In the genomic region with DNA sequence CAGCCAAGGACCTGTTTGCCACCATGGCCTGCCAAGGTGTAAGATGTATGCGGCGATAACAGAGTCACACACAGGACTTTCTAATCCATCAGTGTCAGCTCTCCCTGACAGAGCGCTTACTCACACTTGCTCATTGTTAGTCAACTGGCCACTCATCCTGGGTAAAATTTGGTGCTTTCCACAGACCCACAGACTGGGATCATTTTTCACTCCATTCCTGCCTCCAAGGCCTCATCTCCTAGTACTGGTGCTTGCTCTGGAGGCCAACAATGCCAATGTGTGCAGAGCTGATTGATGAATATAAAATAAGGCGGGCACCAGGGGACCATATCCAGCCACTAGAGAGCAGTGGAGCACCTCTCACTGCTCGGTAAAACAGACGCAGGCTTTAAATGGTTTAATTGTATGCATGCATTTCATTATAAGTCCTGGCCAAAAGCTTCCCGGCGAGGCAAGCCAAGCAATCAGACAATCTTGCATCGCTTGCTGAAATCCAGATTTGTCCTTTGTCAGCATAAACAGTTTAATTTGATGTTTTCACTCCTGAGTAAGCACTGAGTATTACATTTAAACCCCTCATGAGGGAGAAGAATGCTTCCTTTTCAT, we compare ENCODE assay signal across 9 cellular contexts. TPM values are rescaled to one million over a fixed set of nuclear protein-coding genes. Genes with fewer than 3 reads are reported as not detected.
DNase-seq lines count a peak whose midpoint lies in the region; ATAC-seq and TF ChIP-seq lines count a peak whose summit lies in the region.
"Had no signal": no experiment of that assay in that cellular context is flagged by ENCODE, and none has a peak within 500 bp of the region (broad histone marks: within the 10 kb centered on the region; RNA-seq: fewer than 3 reads in every experiment).

No MANE protein-coding gene starts in this region.

- TF ChIP-seq CTCF in chondrocyte (IDR thresholded peaks at IDR 0.05) = peak; percentile 74
- peak; percentile 64 for TF ChIP-seq CTCF in neural progenitor cell (IDR thresholded peaks at IDR 0.05)

- peaks cover 44% of the 10 kb centered on the region for H3K4me1 ChIP-seq in neural progenitor cell

- H3K4me3 Mint-ChIP-seq in chondrocyte (ENCODE audit: unreplicated experiment) (no peak overlapping the region), neural progenitor cell (peak overlapping the region; percentile 49)

- H3K27ac Mint-ChIP-seq in chondrocyte (ENCODE audit: unreplicated experiment) (peak overlapping the region; percentile 77), neural progenitor cell (no peak overlapping the region)

- no peak overlapping the region for H3K9ac ChIP-seq in neural progenitor cell

- peaks cover 99% of the 10 kb centered on the region for H3K79me2 ChIP-seq in neural progenitor cell (ENCODE audit: low read depth)

- no peaks in the 10 kb centered on the region for H3K9me3 Mint-ChIP-seq in chondrocyte (ENCODE audit: low read depth)
- H3K9me3 Mint-ChIP-seq in neural progenitor cell = no peaks in the 10 kb centered on the region

- DNase-seq in SIG-M5 treated with dmso at 0.1 percent for 504 hours (lab: John Stamatoyannopoulos, UW; ENCODE audit: unreplicated experiment) (peak; percentile 59), SIG-M5 (lab: John Stamatoyannopoulos, UW) (no peak), NCI-H510A (lab: John Stamatoyannopoulos, UW) (peak; percentile 52), chondrocyte (ENCODE audit: low spot score) (no peak), neural progenitor cell (ENCODE audit: low spot score) (peak; percentile 74), left colon (no peak)
- no peak for DNase-seq in stimulated activated naive CD4-positive, alpha-beta T cell treated with Interleukin-2 at 50 U/mL for 16 hours (lab: John Stamatoyannopoulos, UW)
- DNase-seq: DND-41 had no signal

- H3F3A ChIP-seq in neural progenitor cell (ENCODE audit: low read depth) = peaks cover 25% of the 10 kb centered on the region

- H3K27me3 ChIP-seq in neural progenitor cell = no peaks in the 10 kb centered on the region

- peaks cover 2% of the 10 kb centered on the region for H3K36me3 Mint-ChIP-seq in chondrocyte (ENCODE audit: low read depth)
- peaks cover 2% of the 10 kb centered on the region for H3K36me3 Mint-ChIP-seq in neural progenitor cell

- H3K4me3 ChIP-seq in neural progenitor cell = no peak overlapping the region

- peaks cover 35% of the 10 kb centered on the region for H3K4me1 Mint-ChIP-seq in chondrocyte (ENCODE audit: low read depth)
- peaks cover 44% of the 10 kb centered on the region for H3K4me1 Mint-ChIP-seq in neural progenitor cell

- peak overlapping the region; percentile 19 for H3K4me2 ChIP-seq in neural progenitor cell

- H3K27ac ChIP-seq in neural progenitor cell = no peak overlapping the region

- ATAC-seq in GM21526 (IDR thresholded peaks at IDR 0.05; ENCODE audit: low FRiP score, unreplicated experiment) = no peak
- no peak for ATAC-seq in left colon

- peaks cover 61% of the 10 kb centered on the region for H4K20me1 ChIP-seq in neural progenitor cell (ENCODE audit: low read depth)

- H3K36me3 ChIP-seq in neural progenitor cell = no peaks in the 10 kb centered on the region

- H3K9me3 ChIP-seq in neural progenitor cell (ENCODE audit: low read depth) = no peaks in the 10 kb centered on the region

- H2AFZ ChIP-seq in neural progenitor cell (replicated peaks) = no peak overlapping the region

- H3K27me3 Mint-ChIP-seq in chondrocyte (ENCODE audit: low read depth) (no peaks in the 10 kb centered on the region), neural progenitor cell (ENCODE audit: insufficient read depth, low read depth) (peaks cover 3% of the 10 kb centered on the region)

- intact Hi-C loops in left colon (cut with DNase I, micrococcal nuclease) = no loop called here

RNA-seq across cellular contexts. Expression of a gene that starts 22.3 kb away (rescaled TPM):
- 105 to 132 TPM (median 108 TPM) in 3 replicates for total RNA-seq in chondrocyte
- 249 and 270 TPM in 2 replicates for total RNA-seq in neural progenitor cell (ENCODE audit: low replicate concordance)
- total RNA-seq in left colon = 100 to 1,000 TPM in 1 of 2 donors, 10 to 100 TPM in 1; 88.0 to 102 TPM

RNA-seq across cellular contexts. Expression of a gene that starts 57.3 kb away (rescaled TPM):
- total RNA-seq in chondrocyte (not detected in 3 replicates), neural progenitor cell (ENCODE audit: low replicate concordance) (0.13 and 0.43 TPM in 2 replicates), left colon (not detected)

Comparison
In these comparisons a context has a peak if more than half of its experiments do, and no peak if none do; other contexts are left out.
1. DNase-seq: peak in SIG-M5 treated with dmso at 0.1 percent for 504 hours (single experiment), NCI-H510A (single experiment) and neural progenitor cell (single experiment); none in SIG-M5 (single experiment), chondrocyte (single experiment), stimulated activated naive CD4-positive, alpha-beta T cell treated with Interleukin-2 at 50 U/mL for 16 hours (single experiment) and left colon (0 of 2).